Comparison of ENCODE assay signal across 19 cellular contexts in genomic region chr3:160451602-160452001, GRCh38.
"Had no signal": no experiment of that assay in that cellular context is flagged by ENCODE, and none has a peak within 500 bp of the region (broad histone marks: within the 10 kb centered on the region; RNA-seq: fewer than 3 reads in every experiment).

No MANE protein-coding gene starts in this region.

- H3K4me3 ChIP-seq: dorsolateral prefrontal cortex, lung, prostate gland, right atrium auricular region, skin epidermis, suprapubic skin, transverse colon, uterus had no signal

- ATAC-seq: activated naive CD8-positive, alpha-beta T cell treated with anti-CD3 and anti-CD28 coated beads, Interleukin-2, amount 50 U/mL, for 24 hours; activated T-cell treated with anti-CD3 and anti-CD28 coated beads, Interleukin-2, amount 50 U/mL, for 4 hours; foreskin keratinocyte; left lobe of liver had no signal

- H3K36me3 ChIP-seq: prostate gland, right atrium auricular region, suprapubic skin, transverse colon, uterus had no signal

- FAIRE-seq: kidney had no signal

- H3K4me1 ChIP-seq: prostate gland, uterus had no signal

- H3K9me3 ChIP-seq: prostate gland, right atrium auricular region, suprapubic skin, transverse colon, uterus had no signal

- DNase-seq: activated CD4-positive, alpha-beta T cell treated with anti-CD3 and anti-CD28 coated beads, Interleukin-2, amount 50 U/mL, for 1 hour; activated CD8-positive, alpha-beta memory T cell treated with anti-CD3 and anti-CD28 coated beads, Interleukin-2, amount 50 U/mL, for 4 hours; activated naive CD4-positive, alpha-beta T cell treated with anti-CD3 and anti-CD28 coated beads, Interleukin-2, amount 10 ng/mL, durations not matched to agents 7 days and 5 days; activated naive CD8-positive, alpha-beta T cell treated with anti-CD3 and anti-CD28 coated beads, Interleukin-2, amount 50 U/mL, for 24 hours; activated T-cell treated with anti-CD3 and anti-CD28 coated beads, Interleukin-2, amount 50 U/mL, for 4 hours; anterior cingulate cortex; dorsolateral prefrontal cortex; kidney; midbrain; stimulated activated CD4-positive, alpha-beta T cell treated with anti-CD3 and anti-CD28 coated beads, Interleukin-2, amount 100 ng/mL, for 48 hours; transverse colon; uterus had no signal

- H3K27me3 ChIP-seq: suprapubic skin, transverse colon, uterus had no signal

- H3K27ac ChIP-seq: foreskin keratinocyte, prostate gland, right atrium auricular region, skin epidermis, suprapubic skin, transverse colon, uterus had no signal
